ENCODE assay signal across 27 cellular contexts in genomic region chr15:41994772-41995475, GRCh38. TPM values are rescaled to one million over a fixed set of nuclear protein-coding genes. Genes with fewer than 3 reads are reported as not detected.
DNase-seq lines count a peak whose midpoint lies in the region; ATAC-seq, FAIRE-seq and TF ChIP-seq lines count a peak whose summit lies in the region.
"Had no signal": no experiment of that assay in that cellular context is flagged by ENCODE, and none has a peak within 500 bp of the region (broad histone marks: within the 10 kb centered on the region; RNA-seq: fewer than 3 reads in every experiment).

No MANE protein-coding gene starts in this region.

- no peak overlapping the region for H3K14ac ChIP-seq in H1 (ENCODE audit: insufficient read length)

- H3K23me2 ChIP-seq in H1 (ENCODE audit: low read depth, low read length) = no peaks in the 10 kb centered on the region

- H3K9me3 ChIP-seq in H1 (ENCODE audit: insufficient read depth in 2 of 2, low read depth in 1 of 2, low read length in 1 of 2) (no peaks in the 10 kb centered on the region), pancreas (no peaks in the 10 kb centered on the region), upper lobe of right lung (no peaks in the 10 kb centered on the region)
- H3K9me3 ChIP-seq: SJCRH30 had no signal

- no peaks in the 10 kb centered on the region for H4K20me1 ChIP-seq in H1 (replicated peaks in 1 of 2; ENCODE audit: control insufficient read depth in 1 of 2, insufficient read depth in 2 of 2, low read length in 2 of 2)

- no peak overlapping the region for H4K8ac ChIP-seq in H1 (ENCODE audit: extremely low read depth, insufficient read depth, low read length)

- no peaks in the 10 kb centered on the region for H3K79me2 ChIP-seq in H1 (ENCODE audit: control insufficient read depth in 1 of 2, insufficient read depth in 2 of 2, low read length in 2 of 2)

- no peak overlapping the region for H2AK5ac ChIP-seq in H1 (ENCODE audit: low read depth, low read length)

- no peak overlapping the region for H3K4me2 ChIP-seq in H1 (ENCODE audit: insufficient read depth in 1 of 2, low read depth in 2 of 2, low read length in 2 of 2)
- H3K4me2 ChIP-seq: KMS-11 had no signal

- H4K91ac ChIP-seq in H1 (replicated peaks; ENCODE audit: insufficient read length, low read length) = no peak overlapping the region

- no peak overlapping the region for H3K4me3 Mint-ChIP-seq in activated naive CD4-positive, alpha-beta T cell treated with anti-CD3 and anti-CD28 coated beads, Interleukin-2, amount 10 ng/mL, durations not matched to agents 7 days and 5 days
- no peak overlapping the region for H3K4me3 Mint-ChIP-seq in activated T-helper 1 cell treated with anti-CD3 and anti-CD28 coated beads, Interleukin-12 subunit alpha, Interleukin-12 subunit beta, Interleukin-2, Interleukin-4 antibody, amounts not matched to agents 30 ng/mL and 10 ng/mL and 1 ng/mL, durations not matched to agents 14 hours and 24 hours and 36 hours
- H3K4me3 Mint-ChIP-seq: CD14-positive monocyte, HFFc6 had no signal

- no peak overlapping the region for H2AFZ ChIP-seq in H1 (ENCODE audit: low read length)

- H4K5ac ChIP-seq in H1 (ENCODE audit: insufficient read length, low read depth, low read length) = no peak overlapping the region

- no peaks in the 10 kb centered on the region for H3K9me3 Mint-ChIP-seq in activated naive CD4-positive, alpha-beta T cell treated with anti-CD3 and anti-CD28 coated beads, Interleukin-2, amount 50 U/mL, for 72 hours
- no peaks in the 10 kb centered on the region for H3K9me3 Mint-ChIP-seq in activated naive CD4-positive, alpha-beta T cell treated with anti-CD3 and anti-CD28 coated beads, Interleukin-2, amount 10 ng/mL, durations not matched to agents 7 days and 5 days
- no peaks in the 10 kb centered on the region for H3K9me3 Mint-ChIP-seq in activated T-helper 1 cell treated with anti-CD3 and anti-CD28 coated beads, Interleukin-12 subunit alpha, Interleukin-12 subunit beta, Interleukin-2, Interleukin-4 antibody, amounts not matched to agents 30 ng/mL and 10 ng/mL and 1 ng/mL, durations not matched to agents 14 hours and 24 hours and 36 hours
- H3K9me3 Mint-ChIP-seq: CD14-positive monocyte, HFFc6 had no signal

- no peak for ATAC-seq in activated naive CD4-positive, alpha-beta T cell treated with anti-CD3 and anti-CD28 coated beads, Interleukin-2, amount 50 U/mL, for 72 hours
- peak; percentile 56 to 83 (median 74) for ATAC-seq in pancreas
- ATAC-seq in upper lobe of right lung = no peak
- ATAC-seq in GM18909 (IDR thresholded peaks at IDR 0.05; ENCODE audit: poor library complexity, unreplicated experiment) = no peak
- ATAC-seq: Panc1 had no signal

- peaks cover 21% of the 10 kb centered on the region for H3K27me3 Mint-ChIP-seq in activated naive CD4-positive, alpha-beta T cell treated with anti-CD3 and anti-CD28 coated beads, Interleukin-2, amount 10 ng/mL, durations not matched to agents 7 days and 5 days
- peaks cover 6% of the 10 kb centered on the region for H3K27me3 Mint-ChIP-seq in activated T-helper 1 cell treated with anti-CD3 and anti-CD28 coated beads, Interleukin-12 subunit alpha, Interleukin-12 subunit beta, Interleukin-2, Interleukin-4 antibody, amounts not matched to agents 30 ng/mL and 10 ng/mL and 1 ng/mL, durations not matched to agents 14 hours and 24 hours and 36 hours (ENCODE audit: insufficient read depth)

- H2BK5ac ChIP-seq in H1 (ENCODE audit: low read depth, low read length) = no peak overlapping the region

- intact Hi-C loops in pancreas (cut with DNase I) (loop anchor here in 1 of 3 donors (5.0 to 10.0 kb wide), 2 partner anchors 62 to 140 kb away; no protein-coding TSS in a partner anchor), upper lobe of right lung (cut with DNase I) (loop anchor here (5.0 kb wide), 1 partner anchor 62 kb away; no protein-coding TSS in a partner anchor)
- intact Hi-C loops in activated T-helper 1 cell treated with anti-CD3 and anti-CD28 coated beads, Interleukin-12 subunit alpha, Interleukin-12 subunit beta, Interleukin-2, Interleukin-4 antibody, amounts not matched to agents 30 ng/mL and 10 ng/mL and 1 ng/mL, durations not matched to agents 14 hours and 24 hours and 36 hours (cut with micrococcal nuclease) = no loop called here

- POLR2A ChIA-PET in H1 (lab: Charles Lee; ENCODE audit: partially characterized antibody) = interaction anchor here (1.2 kb wide), 1 partner anchor 11 kb away, joined by 3 read pairs; no protein-coding TSS in a partner anchor

- no peaks in the 10 kb centered on the region for H3K79me1 ChIP-seq in H1 (ENCODE audit: low read depth, low read length)

- peaks cover 0 to 1% (median 0%) of the 10 kb centered on the region in 4 experiments; a peak in 3 of 7 replicates for H3K4me1 ChIP-seq in H1 (replicated peaks in 1 of 4; ENCODE audit: control insufficient read depth in 3 of 4, insufficient read depth in 4 of 4, low read length in 3 of 4)
- no peaks in the 10 kb centered on the region for H3K4me1 ChIP-seq in pancreas
- H3K4me1 ChIP-seq in upper lobe of right lung = peaks cover 5% of the 10 kb centered on the region

- H3K4ac ChIP-seq in H1 (replicated peaks; ENCODE audit: insufficient read length, low read depth, low read length) = no peak overlapping the region

- no peak overlapping the region for H2BK15ac ChIP-seq in H1 (ENCODE audit: low read length)

- H3K36me3 ChIP-seq in H1 (ENCODE audit: control insufficient read depth in 2 of 4, insufficient read depth in 4 of 4, low read length in 3 of 4) (no peaks in the 10 kb centered on the region), pancreas (no peaks in the 10 kb centered on the region), upper lobe of right lung (no peaks in the 10 kb centered on the region)
- H3K36me3 ChIP-seq: SJCRH30 had no signal

- TF ChIP-seq EP300 in H1 (IDR thresholded peaks at IDR 0.05; ENCODE audit: borderline replicate concordance in 1 of 2, low read depth in 2 of 2, low read length in 2 of 2) = no peak

- no peak for TF ChIP-seq RAD21 in H1 (IDR thresholded peaks at IDR 0.05 in 1 of 2, conservative IDR thresholded peaks at IDR 0.05 in 1 of 2; ENCODE audit: low read depth in 2 of 2, low read length in 2 of 2)

- no peak overlapping the region for H3K56ac ChIP-seq in H1 (replicated peaks; ENCODE audit: insufficient read length, low read depth, low read length)

- H2BK20ac ChIP-seq in H1 (ENCODE audit: low read length) = 0 out of 2 replicates have a peak overlapping the region, but pooled peaks have one; percentile 27

- no peak for DNase-seq in activated naive CD4-positive, alpha-beta T cell treated with anti-CD3 and anti-CD28 coated beads, Interleukin-2, amount 50 U/mL, for 72 hours (ENCODE audit: low spot score in 2 of 2)
- DNase-seq in activated naive CD4-positive, alpha-beta T cell treated with anti-CD3 and anti-CD28 coated beads, Interleukin-2, amount 10 ng/mL, durations not matched to agents 7 days and 5 days = no peak
- DNase-seq in H1 (ENCODE audit: low read depth in 1 of 2, low spot score in 2 of 2) (no peak), pancreas (peak in 2 of 6 donors; percentile 27 to 50), upper lobe of right lung (peak; percentile 32), hypothalamus (lab: John Stamatoyannopoulos, UW) (no peak)
- no peak for DNase-seq in activated T-helper 1 cell treated with anti-CD3 and anti-CD28 coated beads, Interleukin-12 subunit alpha, Interleukin-12 subunit beta, Interleukin-2, Interleukin-4 antibody, amounts not matched to agents 30 ng/mL and 10 ng/mL and 1 ng/mL, durations not matched to agents 14 hours and 24 hours and 36 hours (ENCODE audit: low spot score)
- DNase-seq: 8988T; AML-193; EL; GF-D8; HFFc6; NCI-H1105; NCI-H2029 treated with DMSO at 0.1 percent for 48 hours; NCI-H226; NCI-H510A treated with DMSO at 0.1 percent for 48 hours; NCI-H774; NK-92 treated with Interleukin-12 subunit alpha and Interleukin-12 subunit beta, amount 100 ng/mL, for 24 hours; SJCRH30 had no signal

- H3K36me3 Mint-ChIP-seq in activated naive CD4-positive, alpha-beta T cell treated with anti-CD3 and anti-CD28 coated beads, Interleukin-2, amount 50 U/mL, for 72 hours = no peaks in the 10 kb centered on the region
- no peaks in the 10 kb centered on the region for H3K36me3 Mint-ChIP-seq in activated naive CD4-positive, alpha-beta T cell treated with anti-CD3 and anti-CD28 coated beads, Interleukin-2, amount 10 ng/mL, durations not matched to agents 7 days and 5 days
- H3K36me3 Mint-ChIP-seq in activated T-helper 1 cell treated with anti-CD3 and anti-CD28 coated beads, Interleukin-12 subunit alpha, Interleukin-12 subunit beta, Interleukin-2, Interleukin-4 antibody, amounts not matched to agents 30 ng/mL and 10 ng/mL and 1 ng/mL, durations not matched to agents 14 hours and 24 hours and 36 hours (ENCODE audit: low read depth) = no peaks in the 10 kb centered on the region
- H3K36me3 Mint-ChIP-seq: CD14-positive monocyte had no signal

- no peak overlapping the region for H3K27ac ChIP-seq in H1 (ENCODE audit: low read depth, low read length)
- no peak overlapping the region for H3K27ac ChIP-seq in pancreas
- H3K27ac ChIP-seq in upper lobe of right lung = no peak overlapping the region
- H3K27ac ChIP-seq: HL-60, KMS-11, SJCRH30 had no signal

- H3K4me3 ChIP-seq in H1 (ENCODE audit: extremely low read depth in 1 of 4, insufficient read depth in 2 of 4, low read depth in 3 of 4, low read length in 4 of 4) = no peak overlapping the region
- H3K4me3 ChIP-seq in pancreas = no peak overlapping the region
- no peak overlapping the region for H3K4me3 ChIP-seq in upper lobe of right lung
- H3K4me3 ChIP-seq: SJCRH30 had no signal

- no peak for TF ChIP-seq POLR2A in H1 (IDR thresholded peaks at IDR 0.05; ENCODE audit: control extremely low read depth in 1 of 2, low read depth in 2 of 2, low read length in 2 of 2)

- no peak overlapping the region for H3K23ac ChIP-seq in H1 (ENCODE audit: insufficient read length)

- FAIRE-seq in H1 (lab: Jason Lieb, UNC) (no peak), pancreas (lab: Jason Lieb, UNC) (no peak)
- FAIRE-seq: GM19239 had no signal

- no peak overlapping the region for H2BK120ac ChIP-seq in H1 (replicated peaks; ENCODE audit: low read depth, low read length)

- no peak overlapping the region for H2BK12ac ChIP-seq in H1 (ENCODE audit: low read depth, low read length)

- peak overlapping the region; percentile 22 to 45 for H3K27ac Mint-ChIP-seq in activated naive CD4-positive, alpha-beta T cell treated with anti-CD3 and anti-CD28 coated beads, Interleukin-2, amount 50 U/mL, for 72 hours
- H3K27ac Mint-ChIP-seq in activated naive CD4-positive, alpha-beta T cell treated with anti-CD3 and anti-CD28 coated beads, Interleukin-2, amount 10 ng/mL, durations not matched to agents 7 days and 5 days = no peak overlapping the region
- no peak overlapping the region for H3K27ac Mint-ChIP-seq in activated T-helper 1 cell treated with anti-CD3 and anti-CD28 coated beads, Interleukin-12 subunit alpha, Interleukin-12 subunit beta, Interleukin-2, Interleukin-4 antibody, amounts not matched to agents 30 ng/mL and 10 ng/mL and 1 ng/mL, durations not matched to agents 14 hours and 24 hours and 36 hours
- H3K27ac Mint-ChIP-seq: HFFc6 had no signal

- WGBS in H1 (ENCODE audit: extremely low coverage in 1 of 2, insufficient coverage in 1 of 2, insufficient read length in 1 of 2, insufficient replicate concordance in 2 of 2, low coverage in 1 of 2, low lambda C conversion rate in 2 of 2, missing lambda C conversion rate in 1 of 2), 2 experiments = 81% methylated on average over 10 of the region's 10 CpGs; no CpG with 5 or more reads in 1 of the 2 experiments
- 53% methylated on average over 10 of the region's 10 CpGs for WGBS in pancreas, 2 donors

- no peak overlapping the region for H3K9ac ChIP-seq in H1 (replicated peaks in 1 of 4; ENCODE audit: extremely low read depth in 1 of 4, low read depth in 3 of 4, low read length in 3 of 4)
- H3K9ac ChIP-seq: KMS-11 had no signal

- H3K27me3 ChIP-seq in H1 (replicated peaks in 1 of 4; ENCODE audit: control insufficient read depth in 3 of 4, extremely low read depth in 1 of 4, insufficient read depth in 3 of 4, low read length in 3 of 4) (no peaks in the 10 kb centered on the region), pancreas (no peaks in the 10 kb centered on the region), upper lobe of right lung (no peaks in the 10 kb centered on the region)
- H3K27me3 ChIP-seq: SJCRH30 had no signal

- CTCF ChIA-PET in activated naive CD4-positive, alpha-beta T cell treated with anti-CD3 and anti-CD28 coated beads, Interleukin-2, amount 10 ng/mL, durations not matched to agents 7 days and 5 days (lab: Charles Lee) = interaction anchor here (1.4 to 8.8 kb wide), 4 partner anchors 15 to 139 kb away, joined by 3 to 106 read pairs (median 4); no protein-coding TSS in a partner anchor
- CTCF ChIA-PET in H1 (lab: Charles Lee; ENCODE audit: partially characterized antibody) = interaction anchor here (0.6 to 16.4 kb wide), 11 partner anchors 10 to 562 kb away, joined by 3 to 196 read pairs (median 4); no protein-coding TSS in a partner anchor

- TF ChIP-seq CTCF in H1 (IDR thresholded peaks at IDR 0.05; ENCODE audit: control extremely low read depth in 1 of 3, insufficient read depth in 1 of 3, low read depth in 1 of 3, low read length in 3 of 3) (no peak), pancreas (IDR thresholded peaks at IDR 0.05) (no peak), upper lobe of right lung (IDR thresholded peaks at IDR 0.05) (no peak)

- no peaks in the 10 kb centered on the region for H3K4me1 Mint-ChIP-seq in activated naive CD4-positive, alpha-beta T cell treated with anti-CD3 and anti-CD28 coated beads, Interleukin-2, amount 10 ng/mL, durations not matched to agents 7 days and 5 days
- H3K4me1 Mint-ChIP-seq in activated T-helper 1 cell treated with anti-CD3 and anti-CD28 coated beads, Interleukin-12 subunit alpha, Interleukin-12 subunit beta, Interleukin-2, Interleukin-4 antibody, amounts not matched to agents 30 ng/mL and 10 ng/mL and 1 ng/mL, durations not matched to agents 14 hours and 24 hours and 36 hours (ENCODE audit: low read depth) = peaks cover 4% of the 10 kb centered on the region
- H3K4me1 Mint-ChIP-seq: CD14-positive monocyte had no signal

- H3K18ac ChIP-seq in H1 (ENCODE audit: extremely low read depth, low read length) = no peak overlapping the region

RNA-seq across cellular contexts. Expression of gene EHD4, which starts 22.6 kb away (rescaled TPM):
- total RNA-seq in activated naive CD4-positive, alpha-beta T cell treated with anti-CD3 and anti-CD28 coated beads, Interleukin-2, amount 50 U/mL, for 72 hours = 10 to 100 TPM; 25.3 to 60.0 TPM
- total RNA-seq in H1 (2021; fragmentation: NEBNext Ultra II Directional; extraction: Animal tissue kit (Norgen Biotek cat#: 25700)) = 24.5 and 25.6 TPM in 2 replicates
- polyA plus RNA-seq in H1 (2011; rRNA removed) (17.5 and 19.8 TPM in 2 replicates), pancreas (1 to 10 TPM; 8.1 to 8.5 TPM)
- 18.3 TPM for polyA plus RNA-seq in H1 (2011; cell fraction: cytosol; rRNA removed)
- polyA plus RNA-seq in H1 (2011; cell fraction: nucleus; rRNA removed) = 17.6 TPM
- polyA plus RNA-seq in H1 (2012, experiment 1 of 2) = 17.4 to 19.9 TPM (median 19.3 TPM) in 4 replicates
- 19.4 TPM for polyA plus RNA-seq in H1 (2012, experiment 2 of 2)
- polyA plus RNA-seq in H1 (2013, experiment 1 of 2) = 12.8 TPM
- polyA plus RNA-seq in H1 (2013, experiment 2 of 2) = 13.5 TPM
- 23.8 TPM in 2 replicates for polyA minus RNA-seq in H1 (2011; rRNA and poly(A)+ RNA removed)
- 16.7 TPM for polyA minus RNA-seq in H1 (2011; cell fraction: cytosol; rRNA and poly(A)+ RNA removed)
- 25.9 TPM for polyA minus RNA-seq in H1 (2011; cell fraction: nucleus; rRNA and poly(A)+ RNA removed)
- total RNA-seq in pancreas (10 to 100 TPM in 2 of 6 donors, 1 to 10 TPM in 4; 8.3 to 22.8 (median 8.6) TPM), upper lobe of right lung (39.5 TPM)
- total RNA-seq in activated T-helper 1 cell treated with anti-CD3 and anti-CD28 coated beads, Interleukin-12 subunit alpha, Interleukin-12 subunit beta, Interleukin-2, Interleukin-4 antibody, amounts not matched to agents 30 ng/mL and 10 ng/mL and 1 ng/mL, durations not matched to agents 14 hours and 24 hours and 36 hours = 29.5 and 30.1 TPM in 2 replicates

RNA-seq across cellular contexts. Expression of gene PLA2G4E, which starts 25.9 kb away (rescaled TPM):
- total RNA-seq in activated naive CD4-positive, alpha-beta T cell treated with anti-CD3 and anti-CD28 coated beads, Interleukin-2, amount 50 U/mL, for 72 hours = not detected
- not detected in 2 replicates for total RNA-seq in H1 (2021; fragmentation: NEBNext Ultra II Directional; extraction: Animal tissue kit (Norgen Biotek cat#: 25700))
- 0.03 TPM in 2 replicates for polyA plus RNA-seq in H1 (2011; rRNA removed)
- polyA plus RNA-seq in H1 (2011; cell fraction: cytosol; rRNA removed) = not detected
- 0.04 TPM for polyA plus RNA-seq in H1 (2011; cell fraction: nucleus; rRNA removed)
- not detected in 4 replicates for polyA plus RNA-seq in H1 (2012, experiment 1 of 2)
- not detected for polyA plus RNA-seq in H1 (2012, experiment 2 of 2)
- polyA plus RNA-seq in H1 (2013, experiment 1 of 2) = not detected
- polyA plus RNA-seq in H1 (2013, experiment 2 of 2) = 0.04 TPM
- not detected in 2 replicates for polyA minus RNA-seq in H1 (2011; rRNA and poly(A)+ RNA removed)
- polyA minus RNA-seq in H1 (2011; cell fraction: cytosol; rRNA and poly(A)+ RNA removed) = not detected
- not detected for polyA minus RNA-seq in H1 (2011; cell fraction: nucleus; rRNA and poly(A)+ RNA removed)
- total RNA-seq in pancreas = under 1 TPM in 1 of 6 donors, not detected in 5; 0.06 TPM
- polyA plus RNA-seq in pancreas = under 1 TPM in 1 of 2 donors, not detected in 1; 0.05 TPM
- 1.5 TPM for total RNA-seq in upper lobe of right lung
- not detected in 2 replicates for total RNA-seq in activated T-helper 1 cell treated with anti-CD3 and anti-CD28 coated beads, Interleukin-12 subunit alpha, Interleukin-12 subunit beta, Interleukin-2, Interleukin-4 antibody, amounts not matched to agents 30 ng/mL and 10 ng/mL and 1 ng/mL, durations not matched to agents 14 hours and 24 hours and 36 hours
- total RNA-seq: H4, HFFc6, HT-29, SJCRH30 had no signal
- polyA plus RNA-seq: CD14-positive monocyte had no signal

Comparison
In these comparisons a context has a peak if more than half of its experiments do, and no peak if none do; other contexts are left out.
1. H3K27ac Mint-ChIP-seq: peak in activated naive CD4-positive, alpha-beta T cell treated with anti-CD3 and anti-CD28 coated beads, Interleukin-2, amount 50 U/mL, for 72 hours (2 of 2); none in activated naive CD4-positive, alpha-beta T cell treated with anti-CD3 and anti-CD28 coated beads, Interleukin-2, amount 10 ng/mL, durations not matched to agents 7 days and 5 days (single experiment) and activated T-helper 1 cell treated with anti-CD3 and anti-CD28 coated beads, Interleukin-12 subunit alpha, Interleukin-12 subunit beta, Interleukin-2, Interleukin-4 antibody, amounts not matched to agents 30 ng/mL and 10 ng/mL and 1 ng/mL, durations not matched to agents 14 hours and 24 hours and 36 hours (single experiment).
2. ATAC-seq: peak in pancreas (4 of 4); none in activated naive CD4-positive, alpha-beta T cell treated with anti-CD3 and anti-CD28 coated beads, Interleukin-2, amount 50 U/mL, for 72 hours (0 of 2), upper lobe of right lung (single experiment) and GM18909 (single experiment).